8 cellular contexts compared by ENCODE assay signal in the genomic region with DNA sequence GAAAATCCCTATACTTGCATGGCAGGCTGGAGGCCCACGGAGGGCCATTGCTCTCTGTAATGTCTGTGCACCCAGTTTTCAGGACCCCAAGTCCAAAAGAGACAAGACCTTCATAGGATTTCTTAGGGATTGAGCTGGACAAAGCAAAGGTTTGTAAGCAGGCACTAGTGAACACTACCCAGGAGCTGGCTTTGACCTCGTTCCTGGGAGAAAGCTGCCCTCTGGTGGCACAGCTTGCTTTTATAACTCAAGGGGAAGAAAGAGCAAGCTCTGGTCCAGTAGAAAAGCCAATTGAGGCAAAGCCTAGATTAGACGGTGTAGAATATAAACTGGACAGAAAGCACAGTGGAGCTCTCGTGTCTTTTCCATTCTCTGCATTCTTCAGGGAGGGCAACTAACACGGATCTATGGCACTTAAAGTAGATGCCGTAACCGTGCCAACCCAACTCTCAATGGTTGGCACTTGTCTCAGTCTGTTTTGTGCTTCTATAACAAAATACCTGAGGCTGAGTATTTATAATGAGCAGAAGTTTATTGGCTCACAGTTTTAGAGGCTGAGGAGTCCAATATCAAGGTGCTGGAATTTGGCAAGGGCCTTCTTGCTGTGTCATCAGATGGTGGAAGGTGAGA. TPM values are rescaled to one million over a fixed set of nuclear protein-coding genes. Genes with fewer than 3 reads are reported as not detected.
A peak's percentile ranks its signal among the peaks of the same experiment; 100 is the strongest.
DNase-seq lines count a peak whose midpoint lies in the region; ATAC-seq and TF ChIP-seq lines count a peak whose summit lies in the region.

No MANE protein-coding gene starts in this region.

- no peaks in the 10 kb centered on the region for H3K9me3 ChIP-seq in OCI-LY3 (ENCODE audit: insufficient read depth, low read length)

- no peaks in the 10 kb centered on the region; the same call in 1 of the 2 replicates for H4K20me1 ChIP-seq in OCI-LY3 (ENCODE audit: insufficient read depth, low read length)

- no peak overlapping the region for H3K9ac ChIP-seq in OCI-LY3 (ENCODE audit: low read length)

- H3K27ac ChIP-seq in HL-60 (replicated peaks) (no peak overlapping the region), OCI-LY3 (ENCODE audit: low read length) (no peak overlapping the region), coronary artery (no peak overlapping the region)

- peak; percentile 47 for TF ChIP-seq CTCF in HL-60 (IDR thresholded peaks at IDR 0.05; ENCODE audit: insufficient read depth, low read length)
- TF ChIP-seq CTCF in OCI-LY3 (IDR thresholded peaks at IDR 0.05; ENCODE audit: low read depth, low read length) = peak; percentile 87
- peak; percentile 25 for TF ChIP-seq CTCF in coronary artery (IDR thresholded peaks at IDR 0.05)

- H3K27me3 ChIP-seq in HL-60 (ENCODE audit: insufficient read depth, poor library complexity, severe bottlenecking) = no peaks in the 10 kb centered on the region
- peaks cover 71% of the 10 kb centered on the region for H3K27me3 ChIP-seq in OCI-LY3 (ENCODE audit: low read depth, low read length)

- no peaks in the 10 kb centered on the region for H3K36me3 ChIP-seq in OCI-LY3 (replicated peaks; ENCODE audit: low read depth, low read length)

- H2AFZ ChIP-seq in OCI-LY3 (ENCODE audit: low read depth, low read length) = no peak overlapping the region

- ATAC-seq in left lobe of liver (peak; percentile 92), HG02870 (IDR thresholded peaks at IDR 0.05; ENCODE audit: unreplicated experiment) (no peak)

- no peaks in the 10 kb centered on the region for H3K79me2 ChIP-seq in OCI-LY3 (ENCODE audit: low read length)

- no peak overlapping the region for H3K4me3 ChIP-seq in HL-60 (replicated peaks; ENCODE audit: insufficient read depth, low read length)
- H3K4me3 ChIP-seq in OCI-LY3 (ENCODE audit: low read length) = no peak overlapping the region
- H3K4me3 ChIP-seq in coronary artery = no peak overlapping the region

- H3K4me1 ChIP-seq in OCI-LY3 (ENCODE audit: low read length) = no peaks in the 10 kb centered on the region

- DNase-seq in stimulated activated CD4-positive, alpha-beta T cell treated with anti-CD3 and anti-CD28 coated beads, Interleukin-15, amount 100 ng/mL, for 24 hours = peak; percentile 44
- DNase-seq in stimulated activated CD4-positive, alpha-beta T cell treated with anti-CD3 and anti-CD28 coated beads, Interleukin-4, amount 100 ng/mL, for 1 hour = no peak
- DNase-seq in HL-60 (ENCODE audit: low read depth in 1 of 2, low spot score in 1 of 2) = peak; percentile 7 to 43
- no peak for DNase-seq in coronary artery (ENCODE audit: low spot score)
- DNase-seq in left lobe of liver (ENCODE audit: low spot score) = peak; percentile 55
- DNase-seq in ureter (ENCODE audit: low spot score) = peak; percentile 70

- no peak overlapping the region for H3K4me2 ChIP-seq in OCI-LY3 (ENCODE audit: low read length)

RNA-seq across cellular contexts. Expression of a gene that starts 7.9 kb away (rescaled TPM):
- total RNA-seq in left lobe of liver = 0.45 TPM
- total RNA-seq in ureter = 0.42 TPM

Comparison
In these comparisons a context has a peak if more than half of its experiments do, and no peak if none do; other contexts are left out.
1. DNase-seq: peak in stimulated activated CD4-positive, alpha-beta T cell treated with anti-CD3 and anti-CD28 coated beads, Interleukin-15, amount 100 ng/mL, for 24 hours (single experiment), HL-60 (2 of 2), left lobe of liver (single experiment) and ureter (single experiment); none in stimulated activated CD4-positive, alpha-beta T cell treated with anti-CD3 and anti-CD28 coated beads, Interleukin-4, amount 100 ng/mL, for 1 hour (single experiment) and coronary artery (single experiment).
2. CTCF ChIP-seq: peak in every context shown above with its lines; median percentile 87 in OCI-LY3; 47 in HL-60; 25 in coronary artery.